8 cellular contexts compared by ENCODE assay signal in genomic region chr4:145098675-145099037, GRCh38. TPM values are rescaled to one million over a fixed set of nuclear protein-coding genes. Genes with fewer than 3 reads are reported as not detected.
A peak's percentile ranks its signal among the peaks of the same experiment; 100 is the strongest.
DNase-seq lines count a peak whose midpoint lies in the region; ATAC-seq, FAIRE-seq and TF ChIP-seq lines count a peak whose summit lies in the region.

No MANE protein-coding gene starts in this region.

- CTCF ChIA-PET in CD8-positive, alpha-beta T cell (lab: Charles Lee), result interaction anchor here (0.8 to 1.4 kb wide), 4 partner anchors 50 to 519 kb away, joined by 3 to 4 read pairs (median 3); no protein-coding TSS in a partner anchor

- no peak for TF ChIP-seq CTCF in CD8-positive, alpha-beta T cell (IDR thresholded peaks at IDR 0.05)
- no peak for TF ChIP-seq CTCF in bronchial epithelial cell (IDR thresholded peaks at IDR 0.05; ENCODE audit: insufficient read depth, low read length, severe bottlenecking)

- H3K4me1 ChIP-seq in CD8-positive, alpha-beta T cell (ENCODE audit: insufficient read depth, low read length), result peaks cover 41% of the 10 kb centered on the region

- peak overlapping the region; percentile 88 for H3K27ac ChIP-seq in CD8-positive, alpha-beta T cell (ENCODE audit: low read depth, low read length)

- H3K36me3 ChIP-seq in CD8-positive, alpha-beta T cell (ENCODE audit: insufficient read depth, low read length), result peaks cover 3% of the 10 kb centered on the region
- peaks cover 5% of the 10 kb centered on the region for H3K36me3 ChIP-seq in bronchial epithelial cell (ENCODE audit: control insufficient read depth, insufficient read depth, low read length)

- H3K27me3 ChIP-seq in CD8-positive, alpha-beta T cell (ENCODE audit: insufficient read depth, low read length), result no peaks in the 10 kb centered on the region
- no peaks in the 10 kb centered on the region for H3K27me3 ChIP-seq in bronchial epithelial cell (ENCODE audit: control insufficient read depth, insufficient read depth, low read length)

- H3K4me3 Mint-ChIP-seq in CD8-positive, alpha-beta T cell, result peak overlapping the region; percentile 95

- H3K27ac Mint-ChIP-seq in CD8-positive, alpha-beta T cell, result peak overlapping the region; percentile 98

- no peak for FAIRE-seq in bronchial epithelial cell (lab: Jason Lieb, UNC)

- peaks cover 36% of the 10 kb centered on the region for H3K36me3 Mint-ChIP-seq in CD8-positive, alpha-beta T cell

- H3K9me3 ChIP-seq in CD8-positive, alpha-beta T cell (ENCODE audit: low read length), result peaks cover 3% of the 10 kb centered on the region

- peak overlapping the region; percentile 70 for H3K4me3 ChIP-seq in CD8-positive, alpha-beta T cell (ENCODE audit: low read depth, low read length)
- peak overlapping the region; percentile 59 for H3K4me3 ChIP-seq in bronchial epithelial cell (ENCODE audit: low read depth, low read length)

- intact Hi-C loops in CD8-positive, alpha-beta T cell (cut with DNase I, micrococcal nuclease), result loop anchor here (1.0 to 10.0 kb wide), 13 partner anchors 82 to 1914 kb away; partner anchors contain the start of genes LSM6 (in 2 of the 2), MMAA (in 2 of the 2), OTUD4 (in 2 of the 2) and SMARCA5 (in 2 of the 2)

- no peaks in the 10 kb centered on the region for H3K9me3 Mint-ChIP-seq in CD8-positive, alpha-beta T cell

- H3K4me1 Mint-ChIP-seq in CD8-positive, alpha-beta T cell (ENCODE audit: low read depth), result peaks cover 46% of the 10 kb centered on the region

- peak; percentile 45 for ATAC-seq in CD8-positive, alpha-beta T cell
- peak; percentile 29 for ATAC-seq in GM19395 (IDR thresholded peaks at IDR 0.05; ENCODE audit: unreplicated experiment)
- ATAC-seq in HG03558 (IDR thresholded peaks at IDR 0.05; ENCODE audit: extremely low read depth, unreplicated experiment), result peak; percentile 10

- H3K27me3 Mint-ChIP-seq in CD8-positive, alpha-beta T cell (ENCODE audit: low read depth), result no peaks in the 10 kb centered on the region

- POLR2A ChIA-PET in CD8-positive, alpha-beta T cell (lab: Charles Lee), result interaction anchor here (0.9 to 2.6 kb wide), 8 partner anchors 13 to 1585 kb away, joined by 3 to 29 read pairs (median 4); partner anchors contain the start of genes MMAA, OTUD4 and SMARCA5

- DNase-seq in CD8-positive, alpha-beta T cell, result peak in 5 of 7 experiments; percentile 8 to 48 (median 35)
- DNase-seq in SW 1271 (lab: John Stamatoyannopoulos, UW), result peak; percentile 3 to 41
- DNase-seq in bronchial epithelial cell (ENCODE audit: low read depth), result peak; percentile 74
- DNase-seq in kidney glomerular epithelial cell (lab: John Stamatoyannopoulos, UW), result peak; percentile 60
- peak; percentile 27 to 34 for DNase-seq in stimulated activated CD4-positive, alpha-beta T cell treated with anti-CD3 and anti-CD28 coated beads, Interleukin-2, amount 100 ng/mL, for 48 hours
- no peak for DNase-seq in NK-92 treated with Interleukin-12 subunit alpha and Interleukin-12 subunit beta, amount 100 ng/mL, for 24 hours (lab: John Stamatoyannopoulos, UW)

RNA-seq across cellular contexts. Expression of gene ABCE1, which starts 0.5 kb away (rescaled TPM):
- total RNA-seq in CD8-positive, alpha-beta T cell, result 10 to 100 TPM; 68.8 to 70.9 TPM
- total RNA-seq in bronchial epithelial cell, result 96.0 and 186 TPM in 2 replicates

RNA-seq across cellular contexts. Expression of gene ANAPC10, which starts 0.7 kb away (rescaled TPM):
- 10 to 100 TPM; 24.5 to 26.7 TPM for total RNA-seq in CD8-positive, alpha-beta T cell
- total RNA-seq in bronchial epithelial cell, result 27.1 and 27.4 TPM in 2 replicates
